ENCODE assay signal across 8 cellular contexts in the genomic region with DNA sequence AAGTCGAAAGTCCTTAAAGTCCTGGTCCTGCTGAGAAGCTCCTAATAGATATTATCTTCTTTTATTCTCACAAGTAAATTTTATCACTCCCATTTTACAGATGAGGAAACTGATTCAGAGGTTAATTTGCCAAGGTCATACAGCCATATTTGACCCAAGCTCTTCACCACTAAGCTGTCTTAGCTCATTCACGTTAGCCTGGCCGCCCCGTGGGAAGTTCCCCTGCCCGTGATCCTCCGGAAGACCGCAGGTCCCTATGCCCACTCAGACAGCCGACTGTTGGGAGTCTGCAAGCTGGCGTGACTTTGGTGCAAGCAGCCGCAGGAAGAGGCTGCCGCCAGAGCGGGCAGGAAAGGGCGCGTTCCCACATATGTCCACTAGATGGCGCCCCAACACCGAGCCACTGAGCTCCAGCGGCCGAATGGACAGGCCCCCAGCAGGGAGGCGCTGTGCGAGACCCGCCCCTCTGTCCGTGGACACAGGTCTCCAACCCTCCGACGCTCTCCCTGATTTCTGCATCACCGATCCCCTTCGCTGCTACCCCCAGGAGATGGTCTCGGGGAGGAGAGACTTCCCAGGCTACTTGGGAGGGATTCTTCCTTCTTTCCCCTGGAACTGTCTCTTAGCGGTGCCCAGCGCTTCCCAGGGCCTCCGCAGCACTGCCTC. TPM values are rescaled to one million over a fixed set of nuclear protein-coding genes. Genes with fewer than 3 reads are reported as not detected.
DNase-seq lines count a peak whose midpoint lies in the region; ATAC-seq and TF ChIP-seq lines count a peak whose summit lies in the region.

No MANE protein-coding gene starts in this region.

- DNase-seq in ACHN (peak; percentile 71), NCI-H2227 treated with DMSO at 0.1 percent for 48 hours (lab: John Stamatoyannopoulos, UW) (peak; percentile 69), cerebellar cortex (ENCODE audit: low spot score) (peak; percentile 84), kidney epithelial cell (ENCODE audit: low read depth) (no peak)
- peak; percentile 77 for DNase-seq in activated CD4-positive, alpha-beta T cell treated with anti-CD3 and anti-CD28 coated beads for 1 hour
- peak; percentile 91 for DNase-seq in stimulated activated CD4-positive, alpha-beta T cell treated with anti-CD3 and anti-CD28 coated beads, Interleukin-15, amount 100 ng/mL, for 24 hours

- ATAC-seq in GM18511 (IDR thresholded peaks at IDR 0.05; ENCODE audit: unreplicated experiment) (peak; percentile 93), HG03039 (IDR thresholded peaks at IDR 0.05; ENCODE audit: unreplicated experiment) (peak; percentile 86)

- TF ChIP-seq CTCF in kidney epithelial cell (IDR thresholded peaks at IDR 0.05; ENCODE audit: insufficient read depth, low read length, poor library complexity, severe bottlenecking), result peak; percentile 99

- H3K4me3 ChIP-seq in kidney epithelial cell (ENCODE audit: low read depth, low read length), result no peak overlapping the region

- H3K27me3 ChIP-seq in kidney epithelial cell (ENCODE audit: control insufficient read depth, insufficient read depth, low read length), result peaks cover 25% of the 10 kb centered on the region

- in situ Hi-C loops in ACHN (cut with HindIII; ENCODE audit: low pct_ligation_motif_present, low pct_unique_long_range_greater_than_20kb, low sequenced_read_pairs), result no loop called here

- no peaks in the 10 kb centered on the region for H3K36me3 ChIP-seq in kidney epithelial cell (ENCODE audit: control insufficient read depth, insufficient read depth, low read length)

RNA-seq across cellular contexts. Expression of a gene that starts 10.0 kb away (rescaled TPM):
- total RNA-seq in kidney epithelial cell, result 9.2 and 10.8 TPM in 2 replicates

RNA-seq across cellular contexts. Expression of a gene that starts 40.8 kb away (rescaled TPM):
- 18.1 and 38.5 TPM in 2 replicates for total RNA-seq in kidney epithelial cell

RNA-seq across cellular contexts. Expression of a gene that starts 55.2 kb away (rescaled TPM):
- total RNA-seq in kidney epithelial cell, result 7.8 and 12.6 TPM in 2 replicates

RNA-seq across cellular contexts. Expression of a gene that starts 55.4 kb away (rescaled TPM):
- 39.7 and 54.2 TPM in 2 replicates for total RNA-seq in kidney epithelial cell
